In genomic region chr3:50354186-50354764, GRCh38 we compare ENCODE assay signal across 16 cellular contexts.
"Had no signal": no experiment of that assay in that cellular context is flagged by ENCODE, and none has a peak within 500 bp of the region (broad histone marks: within the 10 kb centered on the region; RNA-seq: fewer than 3 reads in every experiment).

No MANE protein-coding gene starts in this region.

- H3K4me3 Mint-ChIP-seq: activated T-helper 1 cell treated with anti-CD3 and anti-CD28 coated beads, Interleukin-12 subunit alpha, Interleukin-12 subunit beta, Interleukin-2, Interleukin-4 antibody, amounts not matched to agents 30 ng/mL and 10 ng/mL and 1 ng/mL, durations not matched to agents 14 hours and 24 hours and 36 hours had no signal

- H3K27ac ChIP-seq: coronary artery, foreskin keratinocyte, ovary, sigmoid colon, tibial artery, vagina had no signal

- H3K9me3 Mint-ChIP-seq: activated T-helper 1 cell treated with anti-CD3 and anti-CD28 coated beads, Interleukin-12 subunit alpha, Interleukin-12 subunit beta, Interleukin-2, Interleukin-4 antibody, amounts not matched to agents 30 ng/mL and 10 ng/mL and 1 ng/mL, durations not matched to agents 14 hours and 24 hours and 36 hours had no signal

- ATAC-seq: foreskin keratinocyte had no signal

- H3K27ac Mint-ChIP-seq: activated T-helper 1 cell treated with anti-CD3 and anti-CD28 coated beads, Interleukin-12 subunit alpha, Interleukin-12 subunit beta, Interleukin-2, Interleukin-4 antibody, amounts not matched to agents 30 ng/mL and 10 ng/mL and 1 ng/mL, durations not matched to agents 14 hours and 24 hours and 36 hours had no signal

- DNase-seq: activated CD8-positive, alpha-beta memory T cell treated with anti-CD3 and anti-CD28 coated beads, Interleukin-2, amount 50 U/mL, for 48 hours; activated naive CD4-positive, alpha-beta T cell treated with Interleukin-2 at 50 U/mL for 16 hours; amniotic stem cell; caudate nucleus; effector CD8-positive, alpha-beta T cell; foreskin keratinocyte; head of caudate nucleus; mesendoderm; ovary; sigmoid colon; stimulated activated CD4-positive, alpha-beta T cell treated with anti-CD3 and anti-CD28 coated beads, Interleukin-2, amount 100 ng/mL, for 24 hours; T1000; tibial artery had no signal
